Comparison of ENCODE assay signal across 8 cellular contexts in genomic region chr3:129428382-129429079, GRCh38. TPM values are rescaled to one million over a fixed set of nuclear protein-coding genes. Genes with fewer than 3 reads are reported as not detected.
DNase-seq lines count a peak whose midpoint lies in the region; ATAC-seq and TF ChIP-seq lines count a peak whose summit lies in the region.

Gene EFCAB12, minus strand, starts transcription at chr3:129428636. Its CDS starts 148 bp downstream, at chr3:129428488.

- H3K27ac ChIP-seq in ectodermal cell (ENCODE audit: insufficient read depth, low read depth, low read length, poor library complexity, severe bottlenecking) (peak within 1 kb of the TSS; percentile 68), lower lobe of right lung (peak within 1 kb of the TSS; percentile 54)

- H3K4me1 ChIP-seq in ectodermal cell (ENCODE audit: control insufficient read depth, insufficient read depth, low read length) (no peaks in the 10 kb centered on the region), lower lobe of right lung (peaks cover 17% of the 10 kb centered on the region)

- H3K9me3 ChIP-seq in ectodermal cell (ENCODE audit: control insufficient read depth, low read length): no peaks in the 10 kb centered on the region
- H3K9me3 ChIP-seq in lower lobe of right lung: no peaks in the 10 kb centered on the region

- H3K4me3 ChIP-seq in ectodermal cell (ENCODE audit: insufficient read depth, low read depth, low read length) (peak within 1 kb of the TSS; percentile 51), lower lobe of right lung (peak within 1 kb of the TSS; percentile 67)

- no peak for TF ChIP-seq CTCF in lower lobe of right lung (IDR thresholded peaks at IDR 0.05)

- peak; percentile 95 for DNase-seq in A172 (ENCODE audit: low spot score)
- peak; percentile 88 for DNase-seq in NCI-H446 treated with DMSO at 0.1 percent for 48 hours (lab: John Stamatoyannopoulos, UW)
- peak; percentile 78 to 82 for DNase-seq in activated CD8-positive, alpha-beta memory T cell treated with anti-CD3 and anti-CD28 coated beads for 1 hour (ENCODE audit: extremely low read depth in 1 of 2, low read depth in 1 of 2)
- DNase-seq in lower lobe of right lung: peak; percentile 97
- DNase-seq in stimulated activated CD4-positive, alpha-beta T cell treated with anti-CD3 and anti-CD28 coated beads, Interleukin-4, amount 100 ng/mL, for 24 hours: peak; percentile 90

- H3K36me3 ChIP-seq in ectodermal cell (ENCODE audit: control insufficient read depth, insufficient read depth, low read length): peaks cover 25% of the 10 kb centered on the region
- H3K36me3 ChIP-seq in lower lobe of right lung: peaks cover 42% of the 10 kb centered on the region

- 5% methylated on average over 42 of the region's 42 CpGs for WGBS in ectodermal cell, 2 experiments

- intact Hi-C loops in lower lobe of right lung (cut with DNase I): no loop called here

- ATAC-seq in HG03103 (IDR thresholded peaks at IDR 0.05; ENCODE audit: low read depth, unreplicated experiment) (peak; percentile 92), lower lobe of right lung (peak; percentile 97 to 98)

- peak; percentile 18 for TF ChIP-seq POLR2A in GM18526 (IDR thresholded peaks at IDR 0.05; ENCODE audit: extremely low read depth, insufficient read length)

- H3K27me3 ChIP-seq in ectodermal cell (ENCODE audit: control insufficient read depth, insufficient read depth, low read length, poor library complexity, severe bottlenecking) (peaks cover 7% of the 10 kb centered on the region), lower lobe of right lung (ENCODE audit: low read depth) (no peaks in the 10 kb centered on the region)

RNA-seq across cellular contexts. Expression of gene EFCAB12, which starts in this region (rescaled TPM):
- 0.05 and 0.10 TPM in 2 replicates for total RNA-seq in A172 (2014; rRNA removed; shearing (Covaris generic))
- 2.2 TPM for polyA plus RNA-seq in ectodermal cell (2013, experiment 1 of 4)
- 1.3 TPM for polyA plus RNA-seq in ectodermal cell (2013, experiment 2 of 4)
- polyA plus RNA-seq in ectodermal cell (2013, experiment 3 of 4): 0.53 TPM
- 0.73 TPM for polyA plus RNA-seq in ectodermal cell (2013, experiment 4 of 4)
- 4.8 TPM for total RNA-seq in lower lobe of right lung

Comparison
In these comparisons a context has a peak if more than half of its experiments do, and no peak if none do; other contexts are left out.
1. Peak in every context shown above with its lines: DNase-seq, ATAC-seq, H3K4me3 ChIP-seq and H3K27ac ChIP-seq.
2. Peak in DNase-seq in A172; RNA of the gene not detected or under 1 TPM.